8 cellular contexts compared by ENCODE assay signal in genomic region chr4:186723207-186724047, GRCh38. TPM values are rescaled to one million over a fixed set of nuclear protein-coding genes. Genes with fewer than 3 reads are reported as not detected.
DNase-seq lines count a peak whose midpoint lies in the region; ATAC-seq, FAIRE-seq and TF ChIP-seq lines count a peak whose summit lies in the region.

TSS of gene FAT1 (minus strand) at chr4:186723856. CDS start at chr4:186709827, 14,029 bp downstream.

- in situ Hi-C loops in SK-MEL-5 (cut with HindIII; ENCODE audit: low pct_unique_long_range_greater_than_20kb, low sequenced_read_pairs) = no loop called here

- H3K36me3 Mint-ChIP-seq in memory B cell = no peaks in the 10 kb centered on the region

- no peaks in the 10 kb centered on the region for H3K36me3 ChIP-seq in endothelial cell of umbilical vein (ENCODE audit: control insufficient read depth in 2 of 2, extremely low read depth in 1 of 2, insufficient read depth in 2 of 2, low read length in 2 of 2)
- no peaks in the 10 kb centered on the region for H3K36me3 ChIP-seq in tibial artery

- H2AFZ ChIP-seq in endothelial cell of umbilical vein (ENCODE audit: low read depth, low read length) = peak within 1 kb of the TSS; percentile 94

- H3K9me3 Mint-ChIP-seq in memory B cell = no peaks in the 10 kb centered on the region

- dilution Hi-C loops in endothelial cell of umbilical vein (cut with MboI; ENCODE audit: extremely low pct_ligation_motif_present, low sequenced_read_pairs) = no loop called here

- peak within 1 kb of the TSS; percentile 57 for H3K9ac ChIP-seq in endothelial cell of umbilical vein (replicated peaks; ENCODE audit: extremely low read depth, insufficient read depth, low read length)

- peaks cover 11% of the 10 kb centered on the region for H3K27me3 Mint-ChIP-seq in memory B cell

- no peak for TF ChIP-seq POLR2A in endothelial cell of umbilical vein (IDR thresholded peaks at IDR 0.05; ENCODE audit: low read depth, low read length)

- intact Hi-C loops in endothelial cell of umbilical vein (cut with micrococcal nuclease) (loop anchor here (10.0 kb wide), 1 partner anchor 361 kb away; no protein-coding TSS in a partner anchor), tibial artery (cut with DNase I; ENCODE audit: low total_unique reads) (no loop called here)

- DNase-seq in A172 (ENCODE audit: low spot score) (no peak), GM10266 (ENCODE audit: extremely low spot score) (peak; percentile 21), SK-MEL-5 (ENCODE audit: low read depth, low spot score) (peak; percentile 59), endothelial cell of umbilical vein (ENCODE audit: low read depth, low spot score) (peak; percentile 43), memory B cell (ENCODE audit: low spot score in 2 of 2) (no peak), tibial artery (peak; percentile 37 to 81)

- no peaks in the 10 kb centered on the region for H4K20me1 ChIP-seq in endothelial cell of umbilical vein (replicated peaks; ENCODE audit: control insufficient read depth, extremely low read depth, insufficient read depth, low read length)

- no peak for FAIRE-seq in endothelial cell of umbilical vein (lab: Jason Lieb, UNC)

- ATAC-seq in memory B cell (ENCODE audit: low read depth) (no peak), GM21786 (IDR thresholded peaks at IDR 0.05; ENCODE audit: unreplicated experiment) (no peak), HG03520 (IDR thresholded peaks at IDR 0.05; ENCODE audit: unreplicated experiment) (no peak)

- H3K79me2 ChIP-seq in endothelial cell of umbilical vein (ENCODE audit: control insufficient read depth, insufficient read depth, low read length) = no peaks in the 10 kb centered on the region

- H3K27me3 ChIP-seq in endothelial cell of umbilical vein (ENCODE audit: control insufficient read depth in 2 of 2, insufficient read depth in 2 of 2, low read length in 2 of 2) (peaks cover 37 to 60% of the 10 kb centered on the region in 2 experiments), tibial artery (no peaks in the 10 kb centered on the region)

- H3K9me1 ChIP-seq in endothelial cell of umbilical vein (replicated peaks; ENCODE audit: control insufficient read depth, extremely low read depth, insufficient read depth, low read length) = no peaks in the 10 kb centered on the region

- H3K4me3 ChIP-seq in endothelial cell of umbilical vein (replicated peaks in 1 of 3; ENCODE audit: insufficient read depth in 1 of 3, low read depth in 1 of 3, low read length in 3 of 3) (peak within 1 kb of the TSS; percentile 45 to 61 (median 59)), tibial artery (peak within 1 kb of the TSS; percentile 74 to 91)

- TF ChIP-seq CTCF in GM10266 (IDR thresholded peaks at IDR 0.05; ENCODE audit: control insufficient read depth, insufficient read depth, low read depth, missing control alignments) (no peak), endothelial cell of umbilical vein (IDR thresholded peaks at IDR 0.05; ENCODE audit: extremely low read depth in 1 of 2, insufficient read depth in 1 of 2, low read depth in 1 of 2, low read length in 2 of 2) (no peak), tibial artery (IDR thresholded peaks at IDR 0.05) (no peak)

- H3K4me1 ChIP-seq in endothelial cell of umbilical vein (ENCODE audit: control insufficient read depth, extremely low read depth, insufficient read depth, low read length) (peaks cover 26% of the 10 kb centered on the region), tibial artery (peaks cover 0 to 23% (median 4%) of the 10 kb centered on the region in 4 donors)

- CTCF ChIA-PET in endothelial cell of umbilical vein (lab: Charles Lee) = no interaction called here

- H3K4me2 ChIP-seq in endothelial cell of umbilical vein (ENCODE audit: insufficient read depth, low read length) = peak within 1 kb of the TSS; percentile 75

- POLR2A ChIA-PET in endothelial cell of umbilical vein (lab: Charles Lee) = no interaction called here

- H3K27ac ChIP-seq in endothelial cell of umbilical vein (ENCODE audit: insufficient read depth, low read depth, low read length) (no peak within 1 kb of the TSS), tibial artery (peak within 1 kb of the TSS; percentile 91 to 94)

- no peaks in the 10 kb centered on the region for H3K4me1 Mint-ChIP-seq in memory B cell

- H3K9me3 ChIP-seq in endothelial cell of umbilical vein (replicated peaks; ENCODE audit: control insufficient read depth, insufficient read depth, low read length) (no peaks in the 10 kb centered on the region), tibial artery (peaks cover 0 to 12% (median 0%) of the 10 kb centered on the region in 3 donors)

- no TSS peak for BruUV-seq in endothelial cell of umbilical vein (replicated peaks; lab: Mats Ljungman, UMichigan)

- H3K27ac Mint-ChIP-seq in memory B cell = no peak within 1 kb of the TSS

- peak within 1 kb of the TSS; percentile 21 for H3K4me3 Mint-ChIP-seq in memory B cell

TF ChIP-seq in endothelial cell of umbilical vein, 7 proteins besides CTCF, POLR2A, EP300 and RAD21:
- TF ChIP-seq POLR2AphosphoS5 (IDR thresholded peaks at IDR 0.05; ENCODE audit: insufficient read depth, low read depth, low read length) = no peak
- TF ChIP-seq GATA2 (IDR thresholded peaks at IDR 0.05; ENCODE audit: insufficient read depth, insufficient read length, low read depth, low read length) = no peak
- TF ChIP-seq EZH2 (IDR thresholded peaks at IDR 0.05; ENCODE audit: borderline replicate concordance, low read depth, low read length, severe bottlenecking) = peak; percentile 74
- no peak for TF ChIP-seq JUN (IDR thresholded peaks at IDR 0.05; ENCODE audit: borderline replicate concordance, insufficient read depth, insufficient read length, low read depth)
- no peak for TF ChIP-seq FOS (IDR thresholded peaks at IDR 0.05; ENCODE audit: borderline replicate concordance, insufficient read depth, low read length)

RNA-seq across cellular contexts. Expression of gene FAT1, which starts in this region (rescaled TPM):
- total RNA-seq in A172 (2014; rRNA removed; shearing (Covaris generic)) = 124 and 128 TPM in 2 replicates
- 78.0 and 88.9 TPM in 2 replicates for total RNA-seq in SK-MEL-5 (2014; rRNA removed; shearing (Covaris generic))
- polyA plus RNA-seq in SK-MEL-5 (2015; cell fraction: cytosol; rRNA removed) = 75.3 and 95.6 TPM in 2 replicates
- 49.3 and 50.5 TPM in 2 replicates for polyA plus RNA-seq in SK-MEL-5 (2015; cell fraction: nucleus; rRNA removed)
- 8.6 and 9.2 TPM in 2 replicates for total RNA-seq in endothelial cell of umbilical vein
- polyA plus RNA-seq in endothelial cell of umbilical vein = 9.8 and 10.4 TPM in 2 replicates
- polyA plus RNA-seq in endothelial cell of umbilical vein (2011; cell fraction: cytosol; rRNA removed) = 8.7 and 9.1 TPM in 2 replicates
- 18.6 and 25.1 TPM in 2 replicates for polyA plus RNA-seq in endothelial cell of umbilical vein (2011; cell fraction: nucleus; rRNA removed)
- 6.4 and 6.9 TPM in 2 replicates for polyA plus RNA-seq in endothelial cell of umbilical vein (2012)
- 105 and 107 TPM in 2 replicates for polyA minus RNA-seq in endothelial cell of umbilical vein
- polyA minus RNA-seq in endothelial cell of umbilical vein (2011; cell fraction: cytosol; rRNA and poly(A)+ RNA removed) = 75.8 TPM
- 55.9 and 66.5 TPM in 2 replicates for polyA minus RNA-seq in endothelial cell of umbilical vein (2011; cell fraction: nucleus; rRNA and poly(A)+ RNA removed)

Comparison
In these comparisons a context has a peak if more than half of its experiments do, and no peak if none do; other contexts are left out.
1. DNase-seq: peak in GM10266 (single experiment), SK-MEL-5 (single experiment), endothelial cell of umbilical vein (single experiment) and tibial artery (2 of 2); none in A172 (single experiment) and memory B cell (0 of 2).